In the genomic region with DNA sequence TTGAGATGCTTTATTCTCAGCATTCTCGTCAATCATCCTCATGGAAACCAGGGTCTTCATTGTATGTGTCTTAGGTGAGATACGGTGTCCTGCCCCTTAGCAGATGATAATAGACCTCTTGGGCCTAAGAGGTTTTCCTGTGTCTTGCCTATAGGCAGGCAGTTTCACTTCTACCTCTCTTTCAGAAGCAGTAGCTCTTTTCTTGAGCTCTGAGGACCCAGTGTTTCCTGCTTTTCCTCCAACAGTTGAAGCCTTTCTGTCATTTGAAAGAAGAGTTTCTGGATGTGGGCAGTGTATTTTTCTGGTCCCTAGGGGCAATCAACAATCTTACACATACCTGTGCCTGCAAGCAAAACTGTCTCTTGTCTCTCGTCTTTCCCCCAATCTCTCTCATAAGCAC, we compare ENCODE assay signal across 21 cellular contexts.
DNase-seq lines count a peak whose midpoint lies in the region; ATAC-seq and TF ChIP-seq lines count a peak whose summit lies in the region.
"Had no signal": no experiment of that assay in that cellular context is flagged by ENCODE, and none has a peak within 500 bp of the region (broad histone marks: within the 10 kb centered on the region; RNA-seq: fewer than 3 reads in every experiment).

No MANE protein-coding gene starts in this region.

- H3K79me2 ChIP-seq in Karpas-422 (ENCODE audit: low read length) (no peaks in the 10 kb centered on the region), PC-9 (ENCODE audit: low read depth) (no peaks in the 10 kb centered on the region), mesendoderm (ENCODE audit: control insufficient read depth, insufficient read depth, low read length) (no peaks in the 10 kb centered on the region)

- no peak overlapping the region for H4K8ac ChIP-seq in mesendoderm (ENCODE audit: low read depth, low read length)

- intact Hi-C loops in PC-9 (cut with micrococcal nuclease; ENCODE audit: unreplicated experiment) = no loop called here

- no peak overlapping the region for H4K5ac ChIP-seq in mesendoderm (ENCODE audit: low read length)

- no peaks in the 10 kb centered on the region for H3K79me1 ChIP-seq in mesendoderm (ENCODE audit: low read length)

- peak; percentile 6 for DNase-seq in ELF-1 (ENCODE audit: low read depth, low spot score)
- peak; percentile 61 for DNase-seq in Karpas-422
- DNase-seq in PC-9 = no peak
- peak; percentile 5 for DNase-seq in mesendoderm
- no peak for DNase-seq in activated naive CD4-positive, alpha-beta T cell treated with anti-CD3 and anti-CD28 coated beads, Interleukin-2, amount 10 ng/mL, durations not matched to agents 7 days and 5 days
- DNase-seq in NCI-H2227 (lab: John Stamatoyannopoulos, UW; ENCODE audit: unreplicated experiment) = no peak
- DNase-seq: Caco-2; CD4-positive, CD25-positive, alpha-beta regulatory T cell; CD8-positive, alpha-beta T cell; DMS153; DND-41; GDM1; GM23248; HFFc6 had no signal

- no peak overlapping the region for H2BK15ac ChIP-seq in mesendoderm (replicated peaks; ENCODE audit: low read depth)

- H3K9me3 Mint-ChIP-seq in activated naive CD4-positive, alpha-beta T cell treated with anti-CD3 and anti-CD28 coated beads, Interleukin-2, amount 10 ng/mL, durations not matched to agents 7 days and 5 days = peaks cover 4% of the 10 kb centered on the region

- H3K36me3 Mint-ChIP-seq in activated naive CD4-positive, alpha-beta T cell treated with anti-CD3 and anti-CD28 coated beads, Interleukin-2, amount 10 ng/mL, durations not matched to agents 7 days and 5 days = no peaks in the 10 kb centered on the region
- H3K36me3 Mint-ChIP-seq: CD4-positive, CD25-positive, alpha-beta regulatory T cell; CD8-positive, alpha-beta T cell had no signal

- H3K27me3 ChIP-seq in Karpas-422 (ENCODE audit: low read length) = no peaks in the 10 kb centered on the region
- H3K27me3 ChIP-seq in PC-9 (ENCODE audit: insufficient read depth, low read depth) = no peaks in the 10 kb centered on the region
- H3K27me3 ChIP-seq in mesendoderm (ENCODE audit: insufficient read depth, low read length, poor library complexity) = no peaks in the 10 kb centered on the region
- H3K27me3 ChIP-seq: BLaER1 had no signal

- ATAC-seq in HG02973 (IDR thresholded peaks at IDR 0.05; ENCODE audit: unreplicated experiment) (no peak), HG03045 (IDR thresholded peaks at IDR 0.05; ENCODE audit: unreplicated experiment) (no peak)
- ATAC-seq: CD8-positive, alpha-beta T cell had no signal

- H3K27ac Mint-ChIP-seq in activated naive CD4-positive, alpha-beta T cell treated with anti-CD3 and anti-CD28 coated beads, Interleukin-2, amount 10 ng/mL, durations not matched to agents 7 days and 5 days = no peak overlapping the region
- H3K27ac Mint-ChIP-seq: B cell; CD4-positive, CD25-positive, alpha-beta regulatory T cell; CD8-positive, alpha-beta T cell; HFFc6 had no signal

- no TSS peak for BruUV-seq in PC-9 (replicated peaks; lab: Mats Ljungman, UMichigan)

- TF ChIP-seq CTCF in PC-9 (conservative IDR thresholded peaks at IDR 0.05) = no peak

- H3K27ac ChIP-seq in Karpas-422 (ENCODE audit: low read length) (no peak overlapping the region), PC-9 (no peak overlapping the region), mesendoderm (ENCODE audit: low read depth, low read length) (no peak overlapping the region)
- H3K27ac ChIP-seq: 22Rv1, BLaER1, C4-2B, GM23248 had no signal

- no peak overlapping the region for H3K56ac ChIP-seq in mesendoderm (ENCODE audit: low read length)

- H3K4me2 ChIP-seq in Karpas-422 (ENCODE audit: low read depth, low read length, poor library complexity, severe bottlenecking) = peak overlapping the region; percentile 28
- H3K4me2 ChIP-seq in PC-9 = no peak overlapping the region
- H3K4me2 ChIP-seq in mesendoderm (ENCODE audit: low read length) = no peak overlapping the region
- H3K4me2 ChIP-seq: BLaER1 had no signal

- H3K9me3 ChIP-seq in Karpas-422 (ENCODE audit: low read length) (no peaks in the 10 kb centered on the region), PC-9 (ENCODE audit: insufficient read depth, low read depth) (peaks cover 4% of the 10 kb centered on the region; the same call in 1 of the 2 replicates)
- H3K9me3 ChIP-seq: BLaER1, Caco-2, HAP-1 had no signal

- H3K9ac ChIP-seq in Karpas-422 (ENCODE audit: low read length) = 0 out of 2 replicates have a peak overlapping the region, but pooled peaks have one; percentile 13
- no peak overlapping the region for H3K9ac ChIP-seq in mesendoderm (ENCODE audit: low read length)
- H3K9ac ChIP-seq: BLaER1, GM23248 had no signal

- H3K18ac ChIP-seq in mesendoderm (ENCODE audit: low read length) = no peak overlapping the region

- H2BK120ac ChIP-seq in mesendoderm (ENCODE audit: low read depth, low read length) = no peak overlapping the region

- H3K4ac ChIP-seq in mesendoderm (ENCODE audit: low read depth, low read length) = no peak overlapping the region

- H3K4me3 Mint-ChIP-seq in activated naive CD4-positive, alpha-beta T cell treated with anti-CD3 and anti-CD28 coated beads, Interleukin-2, amount 10 ng/mL, durations not matched to agents 7 days and 5 days = no peak overlapping the region
- H3K4me3 Mint-ChIP-seq: B cell; CD4-positive, CD25-positive, alpha-beta regulatory T cell; CD8-positive, alpha-beta T cell; HFFc6 had no signal

- H3K4me1 ChIP-seq in Karpas-422 (ENCODE audit: low read length) (peaks cover 15% of the 10 kb centered on the region), PC-9 (replicated peaks; ENCODE audit: insufficient read depth) (no peaks in the 10 kb centered on the region), mesendoderm (ENCODE audit: control insufficient read depth, low read depth, low read length) (no peaks in the 10 kb centered on the region)
- H3K4me1 ChIP-seq: BLaER1, HAP-1 had no signal

- no peaks in the 10 kb centered on the region for H3K9me2 ChIP-seq in Karpas-422 (replicated peaks; ENCODE audit: insufficient read depth, low read length)
- no peaks in the 10 kb centered on the region for H3K9me2 ChIP-seq in PC-9 (ENCODE audit: insufficient read depth)

- no CpG with 5 or more reads among the region's 3 CpGs for WGBS in mesendoderm (ENCODE audit: extremely low coverage, insufficient coverage, low lambda C conversion rate)

- H2AFZ ChIP-seq in Karpas-422 (ENCODE audit: low read length) (peak overlapping the region; percentile 45), PC-9 (peak overlapping the region; percentile 53)
- H2AFZ ChIP-seq: GM23248 had no signal

- no peak overlapping the region for H3K23ac ChIP-seq in mesendoderm (ENCODE audit: low read length)

- POLR2A ChIA-PET in PC-9 (lab: Charles Lee; ENCODE audit: unreplicated experiment) = no interaction called here

- no peak overlapping the region for H2AK5ac ChIP-seq in mesendoderm (ENCODE audit: low read length)

- H3K4me3 ChIP-seq in Karpas-422 (ENCODE audit: low read length) (no peak overlapping the region), PC-9 (no peak overlapping the region), mesendoderm (ENCODE audit: low read length) (no peak overlapping the region)
- H3K4me3 ChIP-seq: BLaER1, GM23248, HAP-1 had no signal

- no peaks in the 10 kb centered on the region for H3K27me3 Mint-ChIP-seq in activated naive CD4-positive, alpha-beta T cell treated with anti-CD3 and anti-CD28 coated beads, Interleukin-2, amount 10 ng/mL, durations not matched to agents 7 days and 5 days
- H3K27me3 Mint-ChIP-seq: B cell; CD4-positive, CD25-positive, alpha-beta regulatory T cell had no signal

- CTCF ChIA-PET in PC-9 (lab: Charles Lee) = no interaction called here
- CTCF ChIA-PET in activated naive CD4-positive, alpha-beta T cell treated with anti-CD3 and anti-CD28 coated beads, Interleukin-2, amount 10 ng/mL, durations not matched to agents 7 days and 5 days (lab: Charles Lee) = no interaction called here

- no peaks in the 10 kb centered on the region for H3K4me1 Mint-ChIP-seq in activated naive CD4-positive, alpha-beta T cell treated with anti-CD3 and anti-CD28 coated beads, Interleukin-2, amount 10 ng/mL, durations not matched to agents 7 days and 5 days
- H3K4me1 Mint-ChIP-seq: B cell; CD4-positive, CD25-positive, alpha-beta regulatory T cell had no signal

- no peak overlapping the region for H2BK5ac ChIP-seq in mesendoderm (ENCODE audit: low read length)

- no peaks in the 10 kb centered on the region for H3K36me3 ChIP-seq in Karpas-422 (ENCODE audit: insufficient read depth, low read length)
- no peaks in the 10 kb centered on the region for H3K36me3 ChIP-seq in PC-9 (ENCODE audit: low read depth)
- H3K36me3 ChIP-seq in mesendoderm (ENCODE audit: control insufficient read depth, insufficient read depth, low read length) = no peaks in the 10 kb centered on the region
- H3K36me3 ChIP-seq: BLaER1, HAP-1 had no signal

- H4K20me1 ChIP-seq in Karpas-422 (ENCODE audit: insufficient read depth, low read depth, low read length) (no peaks in the 10 kb centered on the region), PC-9 (ENCODE audit: insufficient read depth) (no peaks in the 10 kb centered on the region)
- H4K20me1 ChIP-seq: BLaER1 had no signal

- H3F3A ChIP-seq in PC-9 (ENCODE audit: insufficient read depth, low read depth) = no peaks in the 10 kb centered on the region

Comparison
In these comparisons a context has a peak if more than half of its experiments do, and no peak if none do; other contexts are left out.
1. DNase-seq: peak in ELF-1 (single experiment), Karpas-422 (single experiment) and mesendoderm (single experiment); none in PC-9 (0 of 2), activated naive CD4-positive, alpha-beta T cell treated with anti-CD3 and anti-CD28 coated beads, Interleukin-2, amount 10 ng/mL, durations not matched to agents 7 days and 5 days (single experiment) and NCI-H2227 (single experiment).